ENCODE assay signal across 10 cellular contexts in the genomic region with DNA sequence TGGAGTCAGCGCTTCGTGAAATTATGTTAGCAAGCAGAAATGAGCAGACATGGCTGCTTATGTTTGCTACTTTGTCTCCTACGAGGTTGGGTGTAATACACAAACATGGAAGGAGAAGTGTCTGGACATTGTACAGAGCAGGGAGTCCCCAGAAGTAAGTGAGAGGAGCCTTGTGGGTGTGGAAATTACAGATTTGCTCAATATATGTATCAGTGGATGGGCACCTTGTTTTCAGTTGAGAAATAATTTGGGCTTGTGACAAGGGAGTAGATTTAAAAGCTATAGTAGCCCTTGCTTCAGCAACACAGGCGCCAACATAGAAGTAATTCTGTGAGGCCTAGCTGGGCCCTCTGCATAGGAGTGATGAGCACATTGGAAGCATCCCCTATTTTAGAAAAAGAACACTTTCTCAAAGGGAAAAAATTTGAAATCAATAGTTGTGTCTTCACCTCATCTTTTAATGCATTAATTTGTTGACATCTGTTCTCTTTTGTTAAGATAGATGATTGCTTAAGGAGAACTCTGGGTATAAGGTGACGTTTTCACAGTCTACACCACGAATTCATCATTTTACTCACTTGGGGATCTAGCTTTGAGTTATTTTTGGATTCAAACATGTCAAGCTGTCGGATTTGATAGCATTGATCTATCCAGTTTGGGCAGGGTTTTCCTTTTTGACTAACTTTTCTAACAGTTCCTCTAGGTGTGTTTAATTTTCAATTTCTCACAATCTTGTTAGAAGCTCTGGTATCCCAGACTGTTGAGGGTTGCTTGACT.
"Had no signal": no experiment of that assay in that cellular context is flagged by ENCODE, and none has a peak within 500 bp of the region (broad histone marks: within the 10 kb centered on the region; RNA-seq: fewer than 3 reads in every experiment).

No MANE protein-coding gene starts in this region.

- H3K4me3 Mint-ChIP-seq: activated CD8-positive, alpha-beta memory T cell treated with anti-CD3 and anti-CD28 coated beads, Interleukin-2, amount 10 ng/mL, durations not matched to agents 7 days and 5 days; WTC11 had no signal

- H3K36me3 Mint-ChIP-seq: WTC11 had no signal

- H3K9me3 Mint-ChIP-seq: WTC11 had no signal

- H3K27me3 Mint-ChIP-seq: activated CD8-positive, alpha-beta memory T cell treated with anti-CD3 and anti-CD28 coated beads, Interleukin-2, amount 10 ng/mL, durations not matched to agents 7 days and 5 days had no signal

- H3K27ac Mint-ChIP-seq: activated CD8-positive, alpha-beta memory T cell treated with anti-CD3 and anti-CD28 coated beads, Interleukin-2, amount 10 ng/mL, durations not matched to agents 7 days and 5 days; WTC11 had no signal

- ATAC-seq: activated CD8-positive, alpha-beta memory T cell treated with anti-CD3 and anti-CD28 coated beads, Interleukin-2, amount 10 ng/mL, durations not matched to agents 7 days and 5 days; foreskin keratinocyte; left lung; right cardiac atrium; WTC11 had no signal

- H3K27me3 ChIP-seq: ascending aorta, foreskin keratinocyte, left lung, transverse colon had no signal

- H3K4me1 ChIP-seq: ascending aorta, foreskin keratinocyte, left lung, transverse colon had no signal

- H3K9me3 ChIP-seq: ascending aorta, left lung, transverse colon had no signal

- H3K4me3 ChIP-seq: ascending aorta, left lung, transverse colon had no signal

- DNase-seq: activated CD8-positive, alpha-beta memory T cell treated with anti-CD3 and anti-CD28 coated beads, Interleukin-2, amount 10 ng/mL, durations not matched to agents 7 days and 5 days; foreskin keratinocyte; head of caudate nucleus; left lung; posterior cingulate gyrus; right cardiac atrium; small intestine; transverse colon had no signal
